Comparison of ENCODE assay signal across 18 cellular contexts in genomic region chr7:82548141-82548688, GRCh38.
"Had no signal": no experiment of that assay in that cellular context is flagged by ENCODE, and none has a peak within 500 bp of the region (broad histone marks: within the 10 kb centered on the region; RNA-seq: fewer than 3 reads in every experiment).

No MANE protein-coding gene starts in this region.

- DNase-seq: effector CD4-positive, alpha-beta T cell; endodermal cell; erythroblast; foreskin keratinocyte; heart right ventricle; hypothalamus; islet precursor cell; left ventricle myocardium inferior; lower lobe of right lung; naive B cell; nephron progenitor cell; posterior cingulate gyrus; stimulated activated CD4-positive, alpha-beta T cell treated with anti-CD3 and anti-CD28 coated beads, Interleukin-2, amount 100 ng/mL, for 24 hours; stimulated activated CD4-positive, alpha-beta T cell treated with anti-CD3 and anti-CD28 coated beads, Interleukin-4, amount 100 ng/mL, for 4 hours; stimulated activated naive B cell treated with anti-CD40 and anti-IgM and Interleukin-4, amounts not matched to agents 10 μg/mL and 1 μg/mL and 100 μg/mL, for 72 hours; stimulated activated naive CD8-positive, alpha-beta T cell treated with anti-CD3 and anti-CD28 coated beads, Interleukin-15, amount 100 ng/mL, for 72 hours; testis; upper lobe of right lung had no signal
